In genomic region chr11:92432515-92432914, GRCh38 we compare ENCODE assay signal across 7 cellular contexts.
"Had no signal": no experiment of that assay in that cellular context is flagged by ENCODE, and none has a peak within 500 bp of the region (broad histone marks: within the 10 kb centered on the region; RNA-seq: fewer than 3 reads in every experiment).

No MANE protein-coding gene starts in this region.

- H3K4me1 Mint-ChIP-seq: IgD-negative memory B cell had no signal

- H3K27ac Mint-ChIP-seq: IgD-negative memory B cell had no signal

- H3K27ac ChIP-seq: HL-60 had no signal

- FAIRE-seq: HepG2, HTR-8/SVneo, K562 had no signal

- DNase-seq: IMR-90, KBM-7 had no signal

- H3K27me3 Mint-ChIP-seq: IgD-negative memory B cell had no signal

- H3K4me3 ChIP-seq: K562 had no signal

- H3K36me3 Mint-ChIP-seq: IgD-negative memory B cell had no signal

- ATAC-seq: HepG2, K562 had no signal

- H3K4me3 Mint-ChIP-seq: IgD-negative memory B cell had no signal
